ENCODE assay signal across 17 cellular contexts in genomic region chr11:96276836-96277235, GRCh38.
"Had no signal": no experiment of that assay in that cellular context is flagged by ENCODE, and none has a peak within 500 bp of the region (broad histone marks: within the 10 kb centered on the region; RNA-seq: fewer than 3 reads in every experiment).

No MANE protein-coding gene starts in this region.

- H3K4me3 Mint-ChIP-seq: activated CD4-positive, alpha-beta T cell treated with anti-CD3 and anti-CD28 coated beads, Interleukin-2, amount 10 ng/mL, durations not matched to agents 24 days and 14 days; activated CD8-positive, alpha-beta T cell treated with anti-CD3 and anti-CD28 coated beads for 36 hours; T-cell had no signal

- ATAC-seq: activated CD8-positive, alpha-beta T cell treated with anti-CD3 and anti-CD28 coated beads for 36 hours; activated naive CD4-positive, alpha-beta T cell treated with anti-CD3 and anti-CD28 coated beads, Interleukin-2, amount 50 U/mL, for 72 hours; lower lobe of right lung; SK-N-SH treated with all-trans-retinoic acid at 6 μM for 48 hours; stimulated activated naive CD8-positive, alpha-beta T cell treated with anti-CD3 and anti-CD28 coated beads, Interleukin-15, Interleukin-2, amounts not matched to agents 100 U/mL and 50 U/mL, for 24 hours; T-cell had no signal

- DNase-seq: activated CD4-positive, alpha-beta T cell treated with anti-CD3 and anti-CD28 coated beads, Interleukin-2, amount 10 ng/mL, durations not matched to agents 24 days and 14 days; activated CD8-positive, alpha-beta T cell treated with anti-CD3 and anti-CD28 coated beads for 36 hours; activated gamma-delta T cell; adrenal gland; foreskin fibroblast; glutamatergic neuron; hypothalamus; islet precursor cell; lower lobe of right lung; occipital lobe; stimulated activated naive CD8-positive, alpha-beta T cell treated with anti-CD3 and anti-CD28 coated beads, Interleukin-15, Interleukin-2, amounts not matched to agents 100 U/mL and 50 U/mL, for 24 hours; substantia nigra; T-cell; T-helper 9 cell; tibial artery had no signal

- H3K27ac Mint-ChIP-seq: activated CD4-positive, alpha-beta T cell treated with anti-CD3 and anti-CD28 coated beads, Interleukin-2, amount 10 ng/mL, durations not matched to agents 24 days and 14 days; activated naive CD4-positive, alpha-beta T cell treated with anti-CD3 and anti-CD28 coated beads, Interleukin-2, amount 50 U/mL, for 72 hours had no signal

- H3K27me3 Mint-ChIP-seq: activated CD4-positive, alpha-beta T cell treated with anti-CD3 and anti-CD28 coated beads, Interleukin-2, amount 10 ng/mL, durations not matched to agents 24 days and 14 days; activated CD8-positive, alpha-beta T cell treated with anti-CD3 and anti-CD28 coated beads for 36 hours; T-cell had no signal
